Comparison of ENCODE assay signal across 20 cellular contexts in genomic region chr2:25358249-25358815, GRCh38. TPM values are rescaled to one million over a fixed set of nuclear protein-coding genes. Genes with fewer than 3 reads are reported as not detected.
A peak's percentile ranks its signal among the peaks of the same experiment; 100 is the strongest.
DNase-seq lines count a peak whose midpoint lies in the region; ATAC-seq and TF ChIP-seq lines count a peak whose summit lies in the region.
"Had no signal": no experiment of that assay in that cellular context is flagged by ENCODE, and none has a peak within 500 bp of the region (broad histone marks: within the 10 kb centered on the region; RNA-seq: fewer than 3 reads in every experiment).

No MANE protein-coding gene starts in this region.

- H3K27me3 ChIP-seq in GM23338 (ENCODE audit: insufficient read depth) (peaks cover 14% of the 10 kb centered on the region), OCI-LY3 (ENCODE audit: low read depth, low read length) (peaks cover 15% of the 10 kb centered on the region; the same call in 1 of the 2 replicates)
- H3K27me3 ChIP-seq: BLaER1 treated with 17β-estradiol and CSF1 and Interleukin-3, amounts not matched to agents 10 nM and 100 nM; MG63; Peyer's patch had no signal

- no peak overlapping the region for H3K27ac ChIP-seq in GM23338 (ENCODE audit: low read depth)
- no peak overlapping the region for H3K27ac ChIP-seq in OCI-LY3 (ENCODE audit: low read length)
- H3K27ac ChIP-seq: Peyer's patch, SK-N-MC had no signal

- H4K20me1 ChIP-seq in GM23338 (replicated peaks; ENCODE audit: insufficient read depth) (no peaks in the 10 kb centered on the region), OCI-LY3 (ENCODE audit: insufficient read depth, low read length) (no peaks in the 10 kb centered on the region)
- H4K20me1 ChIP-seq: BLaER1 treated with 17β-estradiol and CSF1 and Interleukin-3, amounts not matched to agents 10 nM and 100 nM had no signal

- no peaks in the 10 kb centered on the region for H3K79me2 ChIP-seq in GM23338 (replicated peaks; ENCODE audit: insufficient read depth)
- H3K79me2 ChIP-seq in OCI-LY3 (ENCODE audit: low read length) = no peaks in the 10 kb centered on the region

- no peaks in the 10 kb centered on the region for H3K36me3 ChIP-seq in GM23338 (ENCODE audit: insufficient read depth)
- H3K36me3 ChIP-seq in OCI-LY3 (replicated peaks; ENCODE audit: low read depth, low read length) = no peaks in the 10 kb centered on the region
- H3K36me3 ChIP-seq: BLaER1 treated with 17β-estradiol and CSF1 and Interleukin-3, amounts not matched to agents 10 nM and 100 nM; HAP-1; MG63; Peyer's patch had no signal

- no peaks in the 10 kb centered on the region; the same call in 2 of the 3 replicates for H3K9me3 Mint-ChIP-seq in GM23338
- no peaks in the 10 kb centered on the region for H3K9me3 Mint-ChIP-seq in neural crest cell
- no peaks in the 10 kb centered on the region for H3K9me3 Mint-ChIP-seq in stimulated activated effector memory CD8-positive, alpha-beta T cell treated with anti-CD3 and anti-CD28 coated beads, Interleukin-12 subunit alpha, Interleukin-12 subunit beta, amount 100 ng/mL, for 72 hours
- H3K9me3 Mint-ChIP-seq: CD4-positive, alpha-beta T cell had no signal

- H3K4me3 Mint-ChIP-seq in GM23338 (no peak overlapping the region), neural crest cell (no peak overlapping the region)
- H3K4me3 Mint-ChIP-seq in stimulated activated effector memory CD8-positive, alpha-beta T cell treated with anti-CD3 and anti-CD28 coated beads, Interleukin-12 subunit alpha, Interleukin-12 subunit beta, amount 100 ng/mL, for 72 hours = no peak overlapping the region
- H3K4me3 Mint-ChIP-seq: CD4-positive, alpha-beta T cell had no signal

- H3K4me3 ChIP-seq in GM23338 (no peak overlapping the region), OCI-LY3 (ENCODE audit: low read length) (no peak overlapping the region)
- H3K4me3 ChIP-seq: BLaER1 treated with 17β-estradiol and CSF1 and Interleukin-3, amounts not matched to agents 10 nM and 100 nM; HAP-1; MG63; Peyer's patch; SK-N-MC had no signal

- TF ChIP-seq CTCF in GM23338 (conservative IDR thresholded peaks at IDR 0.05; ENCODE audit: low read depth in 2 of 2) (no peak), OCI-LY3 (IDR thresholded peaks at IDR 0.05; ENCODE audit: low read depth, low read length) (no peak), neural crest cell (conservative IDR thresholded peaks at IDR 0.05) (no peak)

- H3K4me1 Mint-ChIP-seq in GM23338 (peaks cover 10% of the 10 kb centered on the region), neural crest cell (peaks cover 27% of the 10 kb centered on the region)
- H3K4me1 Mint-ChIP-seq in stimulated activated effector memory CD8-positive, alpha-beta T cell treated with anti-CD3 and anti-CD28 coated beads, Interleukin-12 subunit alpha, Interleukin-12 subunit beta, amount 100 ng/mL, for 72 hours = peaks cover 17% of the 10 kb centered on the region

- peak; percentile 6; the same call in 2 of the 3 replicates for ATAC-seq in GM23338
- no peak for ATAC-seq in stimulated activated effector memory CD8-positive, alpha-beta T cell treated with anti-CD3 and anti-CD28 coated beads, Interleukin-12 subunit alpha, Interleukin-12 subunit beta, amount 100 ng/mL, for 72 hours

- H3F3A ChIP-seq in GM23338 (replicated peaks; ENCODE audit: low read depth) = no peaks in the 10 kb centered on the region

- H3K36me3 Mint-ChIP-seq in GM23338 (ENCODE audit: low read depth) (no peaks in the 10 kb centered on the region), neural crest cell (ENCODE audit: low read depth) (no peaks in the 10 kb centered on the region)
- peaks cover 10% of the 10 kb centered on the region for H3K36me3 Mint-ChIP-seq in stimulated activated effector memory CD8-positive, alpha-beta T cell treated with anti-CD3 and anti-CD28 coated beads, Interleukin-12 subunit alpha, Interleukin-12 subunit beta, amount 100 ng/mL, for 72 hours

- H3K27ac Mint-ChIP-seq in GM23338 (no peak overlapping the region), neural crest cell (ENCODE audit: unreplicated experiment) (peak overlapping the region; percentile 69)
- peak overlapping the region; percentile 58 for H3K27ac Mint-ChIP-seq in stimulated activated effector memory CD8-positive, alpha-beta T cell treated with anti-CD3 and anti-CD28 coated beads, Interleukin-12 subunit alpha, Interleukin-12 subunit beta, amount 100 ng/mL, for 72 hours
- H3K27ac Mint-ChIP-seq: CD4-positive, alpha-beta T cell had no signal

- no peaks in the 10 kb centered on the region for H3K9me2 ChIP-seq in GM23338 (ENCODE audit: insufficient read depth)

- no peak for DNase-seq in GM23338 (ENCODE audit: low spot score)
- DNase-seq in neural crest cell (ENCODE audit: low read depth, low spot score) = no peak
- no peak for DNase-seq in stimulated activated effector memory CD8-positive, alpha-beta T cell treated with anti-CD3 and anti-CD28 coated beads, Interleukin-12 subunit alpha, Interleukin-12 subunit beta, amount 100 ng/mL, for 72 hours (ENCODE audit: low spot score in 2 of 2)
- no peak for DNase-seq in stimulated activated CD4-positive, alpha-beta T cell treated with anti-CD3 and anti-CD28 coated beads, Interleukin-12 subunit alpha, Interleukin-12 subunit beta, amount 100 ng/mL, for 4 hours
- no peak for DNase-seq in putamen (ENCODE audit: low spot score)
- no peak for DNase-seq in Ammon's horn (ENCODE audit: low spot score)
- DNase-seq: CD4-positive, alpha-beta T cell; IMR-90; KG1; MG63; NCI-H2029; NCI-H446 treated with DMSO at 0.1 percent for 48 hours; NCI-H526; NK-92 treated with Interleukin-12 subunit alpha and Interleukin-12 subunit beta, amount 100 ng/mL, for 24 hours; Peyer's patch; SIG-M5 had no signal

- no peaks in the 10 kb centered on the region for H3K9me3 ChIP-seq in OCI-LY3 (ENCODE audit: insufficient read depth, low read length)
- H3K9me3 ChIP-seq: BLaER1 treated with 17β-estradiol and CSF1 and Interleukin-3, amounts not matched to agents 10 nM and 100 nM; MG63; Peyer's patch had no signal

- H3K4me1 ChIP-seq in GM23338 (ENCODE audit: insufficient read depth) (peaks cover 4% of the 10 kb centered on the region), OCI-LY3 (ENCODE audit: low read length) (peaks cover 28% of the 10 kb centered on the region)

- H3K4me2 ChIP-seq in GM23338 = no peak overlapping the region
- H3K4me2 ChIP-seq in OCI-LY3 (ENCODE audit: low read length) = peak overlapping the region; percentile 38; the same call in 1 of the 2 replicates

- H2AFZ ChIP-seq in GM23338 = peak overlapping the region; percentile 14; the same call in 1 of the 2 replicates
- no peak overlapping the region for H2AFZ ChIP-seq in OCI-LY3 (ENCODE audit: low read depth, low read length)

- H3K9ac ChIP-seq in OCI-LY3 (ENCODE audit: low read length) = no peak overlapping the region
- H3K9ac ChIP-seq: BLaER1 treated with 17β-estradiol and CSF1 and Interleukin-3, amounts not matched to agents 10 nM and 100 nM had no signal

- H3K27me3 Mint-ChIP-seq in GM23338 (ENCODE audit: insufficient read depth, low read depth, poor library complexity) (peaks cover 26% of the 10 kb centered on the region), neural crest cell (ENCODE audit: low read depth) (no peaks in the 10 kb centered on the region)
- H3K27me3 Mint-ChIP-seq: CD4-positive, alpha-beta T cell had no signal

TF ChIP-seq in GM23338, 12 proteins besides CTCF, POLR2A, EP300 and RAD21:
- no peak for TF ChIP-seq CREB1 (CRISPR knock-in tag; IDR thresholded peaks at IDR 0.05; ENCODE audit: low read depth)

RNA-seq across cellular contexts. Expression of gene DNMT3A, which starts 16.6 kb away (rescaled TPM):
- 67.2 and 80.4 TPM in 2 replicates for total RNA-seq in GM23338 (2014; rRNA removed; shearing (Covaris generic))
- 42.9 and 47.2 TPM in 2 replicates for polyA plus RNA-seq in GM23338 (2016; fragmentation: Nextera tagmentation; extraction: Ambion mirVana)
- total RNA-seq in neural crest cell = 113 and 114 TPM in 2 replicates
